ENCODE assay signal across 8 cellular contexts in genomic region chr10:4241724-4242345, GRCh38.
DNase-seq lines count a peak whose midpoint lies in the region; ATAC-seq and TF ChIP-seq lines count a peak whose summit lies in the region.

No MANE protein-coding gene starts in this region.

- H3K4me1 ChIP-seq in lung (ENCODE audit: control insufficient read depth in 2 of 2, insufficient read depth in 2 of 2, low read length in 2 of 2) (peaks cover 0 to 14% of the 10 kb centered on the region in 2 donors), thoracic aorta (ENCODE audit: control insufficient read depth in 1 of 2, low read depth in 2 of 2) (peaks cover 9 to 42% of the 10 kb centered on the region in 2 donors)

- no peaks in the 10 kb centered on the region for H3K36me3 ChIP-seq in lung (ENCODE audit: control insufficient read depth in 2 of 2, insufficient read depth in 2 of 2, low read length in 2 of 2)
- H3K36me3 ChIP-seq in thoracic aorta: no peaks in the 10 kb centered on the region

- H3K27ac ChIP-seq in lung (ENCODE audit: low read depth in 1 of 2, low read length in 1 of 2): peak overlapping the region; percentile 76 to 92
- H3K27ac ChIP-seq in thoracic aorta: peak overlapping the region; percentile 93 to 98

- WGBS in lung, 2 donors: 44 to 68% methylated on average over 7 of the region's 7 CpGs

- TF ChIP-seq CTCF in lung (IDR thresholded peaks at IDR 0.05; ENCODE audit: control extremely low read depth, extremely low read depth): no peak
- TF ChIP-seq CTCF in thoracic aorta (IDR thresholded peaks at IDR 0.05): no peak

- H3K9me3 ChIP-seq in lung (ENCODE audit: control insufficient read depth in 2 of 2, insufficient read depth in 1 of 2, low read length in 1 of 2) (no peaks in the 10 kb centered on the region), thoracic aorta (no peaks in the 10 kb centered on the region)

- no peak for ATAC-seq in lung (ENCODE audit: insufficient read depth, low FRiP score)
- peak; percentile 52 for ATAC-seq in thoracic aorta (ENCODE audit: insufficient number of reproducible peaks, low FRiP score, low read depth)
- no peak for ATAC-seq in GM21390 (IDR thresholded peaks at IDR 0.05; ENCODE audit: unreplicated experiment)
- no peak for ATAC-seq in GM21737 (IDR thresholded peaks at IDR 0.05; ENCODE audit: unreplicated experiment)

- H3K4me3 ChIP-seq in lung: no peak overlapping the region
- H3K4me3 ChIP-seq in thoracic aorta: peak overlapping the region; percentile 78

- H3K27me3 ChIP-seq in lung (ENCODE audit: control insufficient read depth, insufficient read depth) (no peaks in the 10 kb centered on the region), thoracic aorta (replicated peaks; ENCODE audit: insufficient read depth) (no peaks in the 10 kb centered on the region)

- DNase-seq in LHCN-M2 (ENCODE audit: low read depth) (peak; percentile 94), dermis microvascular lymphatic vessel endothelial cell (ENCODE audit: low read depth in 2 of 2) (peak; percentile 97 to 99), lung (ENCODE audit: low spot score) (no peak), thoracic aorta (ENCODE audit: low spot score) (no peak), activated T-cell treated with anti-CD3 and anti-CD28 coated beads for 4 hours (no peak), germinal center (ENCODE audit: low spot score) (no peak)

Comparison
In these comparisons a context has a peak if more than half of its experiments do, and no peak if none do; other contexts are left out.
1. DNase-seq: peak in LHCN-M2 (single experiment) and dermis microvascular lymphatic vessel endothelial cell (2 of 2); none in lung (single experiment), thoracic aorta (single experiment), activated T-cell treated with anti-CD3 and anti-CD28 coated beads for 4 hours (single experiment) and germinal center (single experiment).